In the genomic region with DNA sequence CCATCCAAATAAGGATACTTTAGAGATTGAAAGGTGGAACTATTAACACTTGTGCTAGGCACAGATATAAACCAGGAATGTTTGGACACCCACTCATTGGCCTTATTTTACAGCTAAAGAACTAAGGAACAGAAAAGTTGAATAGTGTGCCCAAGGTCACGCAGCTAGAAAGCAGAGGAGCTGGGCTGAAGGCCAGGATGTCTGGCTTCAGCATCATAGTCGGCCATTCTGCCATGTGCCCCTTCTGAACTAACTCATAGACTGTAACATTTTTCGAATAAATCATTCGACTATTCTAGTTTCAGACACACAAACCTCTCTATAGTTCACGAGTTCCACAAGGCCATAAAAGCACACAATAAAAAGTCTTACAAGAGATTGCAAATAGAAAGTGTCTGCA, we compare ENCODE assay signal across 25 cellular contexts.
"Had no signal": no experiment of that assay in that cellular context is flagged by ENCODE, and none has a peak within 500 bp of the region (broad histone marks: within the 10 kb centered on the region; RNA-seq: fewer than 3 reads in every experiment).

No MANE protein-coding gene starts in this region.

- H3K9ac ChIP-seq: neural progenitor cell had no signal

- H3K4me1 Mint-ChIP-seq: mesothelial cell of epicardium, naive B cell, neural progenitor cell had no signal

- H3K36me3 Mint-ChIP-seq: neural progenitor cell had no signal

- H3K36me3 ChIP-seq: neural progenitor cell, right atrium auricular region, SJSA1, thyroid gland, upper lobe of right lung had no signal

- ATAC-seq: foreskin keratinocyte, heart left ventricle, upper lobe of right lung had no signal

- H2AFZ ChIP-seq: neural progenitor cell had no signal

- H3K4me3 ChIP-seq: esophagus muscularis mucosa, heart left ventricle, neural progenitor cell, right atrium auricular region, SJSA1, smooth muscle cell, thyroid gland, upper lobe of right lung had no signal

- DNase-seq: activated CD4-positive, alpha-beta T cell treated with anti-CD3 and anti-CD28 coated beads, Interleukin-2, amount 10 ng/mL, durations not matched to agents 24 days and 14 days; activated CD4-positive, CD25-positive, alpha-beta regulatory T cell treated with anti-CD3 and anti-CD28 coated beads, Interleukin-2, amount 50 U/mL, for 72 hours; activated CD8-positive, alpha-beta memory T cell treated with anti-CD3 and anti-CD28 coated beads, Interleukin-2, amount 50 U/mL, for 4 hours; activated naive CD4-positive, alpha-beta T cell; activated T-cell treated with anti-CD3 and anti-CD28 coated beads, Interleukin-2, amount 50 U/mL, for 4 hours; amniotic stem cell; central memory CD4-positive, alpha-beta T cell; endodermal cell; foreskin keratinocyte; heart left ventricle; hypothalamus; naive B cell; occipital lobe; stimulated activated CD4-positive, alpha-beta T cell treated with anti-CD3 and anti-CD28 coated beads, Interleukin-15, amount 100 ng/mL, for 24 hours; stimulated activated naive CD8-positive, alpha-beta T cell treated with anti-CD3 and anti-CD28 coated beads, Interleukin-15, Interleukin-2, amounts not matched to agents 100 U/mL and 50 U/mL, for 24 hours; substantia nigra; thyroid gland; upper lobe of right lung had no signal

- H3K27me3 ChIP-seq: esophagus muscularis mucosa, foreskin keratinocyte, heart left ventricle, neural progenitor cell, right atrium auricular region, SJSA1, thyroid gland, upper lobe of right lung had no signal

- H3K27ac Mint-ChIP-seq: activated naive CD4-positive, alpha-beta T cell treated with anti-CD3 and anti-CD28 coated beads, Interleukin-2, amount 50 U/mL, for 72 hours; endodermal cell; mesothelial cell of epicardium; naive B cell; neural progenitor cell had no signal

- H3K4me1 ChIP-seq: esophagus muscularis mucosa, foreskin keratinocyte, neural progenitor cell, right atrium auricular region, SJSA1, thyroid gland, upper lobe of right lung had no signal

- H3K4me2 ChIP-seq: neural progenitor cell, smooth muscle cell had no signal

- H3K9me3 Mint-ChIP-seq: activated T-cell treated with anti-CD3 and anti-CD28 coated beads, Interleukin-2, amount 50 U/mL, for 4 hours; endodermal cell; neural progenitor cell had no signal

- H3K27me3 Mint-ChIP-seq: activated CD4-positive, alpha-beta T cell treated with anti-CD3 and anti-CD28 coated beads, Interleukin-2, amount 10 ng/mL, durations not matched to agents 24 days and 14 days; naive B cell had no signal

- H3K4me3 Mint-ChIP-seq: activated T-cell treated with anti-CD3 and anti-CD28 coated beads, Interleukin-2, amount 50 U/mL, for 4 hours; endodermal cell; mesothelial cell of epicardium; naive B cell; neural progenitor cell had no signal

- H3K27ac ChIP-seq: esophagus muscularis mucosa, foreskin keratinocyte, heart left ventricle, neural progenitor cell, right atrium auricular region, SJSA1, thyroid gland, upper lobe of right lung had no signal

- H3K9me3 ChIP-seq: esophagus muscularis mucosa, right atrium auricular region, SJSA1, thyroid gland, upper lobe of right lung had no signal
